Comparison of ENCODE assay signal across 20 cellular contexts in genomic region chr10:124265391-124265745, GRCh38.
A peak's percentile ranks its signal among the peaks of the same experiment; 100 is the strongest.
DNase-seq lines count a peak whose midpoint lies in the region; ATAC-seq and TF ChIP-seq lines count a peak whose summit lies in the region.
"Had no signal": no experiment of that assay in that cellular context is flagged by ENCODE, and none has a peak within 500 bp of the region (broad histone marks: within the 10 kb centered on the region; RNA-seq: fewer than 3 reads in every experiment).

No MANE protein-coding gene starts in this region.

- peaks cover 5 to 13% (median 11%) of the 10 kb centered on the region in 3 donors for H3K27me3 Mint-ChIP-seq in CD14-positive monocyte (ENCODE audit: low read depth in 3 of 3)
- peaks cover 9% of the 10 kb centered on the region for H3K27me3 Mint-ChIP-seq in chondrocyte (ENCODE audit: low read depth)
- H3K27me3 Mint-ChIP-seq in nephron progenitor cell (ENCODE audit: low read depth, poor library complexity) = peaks cover 20% of the 10 kb centered on the region
- peaks cover 38% of the 10 kb centered on the region for H3K27me3 Mint-ChIP-seq in stimulated activated memory B cell treated with anti-CD40 and anti-IgM and Interleukin-4, amounts not matched to agents 10 μg/mL and 1 μg/mL and 100 μg/mL, for 72 hours
- peaks cover 2% of the 10 kb centered on the region for H3K27me3 Mint-ChIP-seq in activated CD4-positive, alpha-beta T cell treated with anti-CD3 and anti-CD28 coated beads for 36 hours
- H3K27me3 Mint-ChIP-seq: CD4-positive, alpha-beta memory T cell had no signal

- CTCF ChIA-PET in activated CD4-positive, alpha-beta T cell treated with anti-CD3 and anti-CD28 coated beads for 36 hours (lab: Charles Lee) = no interaction called here

- DNase-seq in CD14-positive monocyte (ENCODE audit: low spot score) = no peak
- peak; percentile 70 for DNase-seq in chondrocyte (ENCODE audit: low spot score)
- DNase-seq in nephron progenitor cell = no peak
- no peak for DNase-seq in hepatic stellate cell (ENCODE audit: low spot score)
- DNase-seq in cerebellar cortex (ENCODE audit: low spot score) = no peak
- no peak for DNase-seq in activated CD4-positive, alpha-beta T cell treated with anti-CD3 and anti-CD28 coated beads for 36 hours
- DNase-seq: 8988T; ACHN; AML-193; BE2C; Calu3; CD4-positive, alpha-beta memory T cell; COR-L47; DMS53; DMS79 treated with DMSO at 0.1 percent for 48 hours; GF-D8; GOT3; HFFc6 had no signal

- intact Hi-C loops in CD14-positive monocyte (cut with micrococcal nuclease) = loop anchor here in 1 of 2 donors (10.0 kb wide), 1 partner anchor 171 kb away; the partner anchor contains the start of gene CHST15
- intact Hi-C loops in activated CD4-positive, alpha-beta T cell treated with anti-CD3 and anti-CD28 coated beads for 36 hours (cut with DNase I, micrococcal nuclease) = loop anchor here in 1 of 2 experiments (10.0 kb wide), 1 partner anchor 119 kb away; no protein-coding TSS in a partner anchor

- H3K4me1 Mint-ChIP-seq in CD14-positive monocyte (peaks cover 43% of the 10 kb centered on the region), chondrocyte (ENCODE audit: low read depth) (peaks cover 15% of the 10 kb centered on the region), nephron progenitor cell (peaks cover 25% of the 10 kb centered on the region)
- H3K4me1 Mint-ChIP-seq in stimulated activated memory B cell treated with anti-CD40 and anti-IgM and Interleukin-4, amounts not matched to agents 10 μg/mL and 1 μg/mL and 100 μg/mL, for 72 hours = no peaks in the 10 kb centered on the region
- H3K4me1 Mint-ChIP-seq in activated CD4-positive, alpha-beta T cell treated with anti-CD3 and anti-CD28 coated beads for 36 hours = no peaks in the 10 kb centered on the region
- H3K4me1 Mint-ChIP-seq: CD4-positive, alpha-beta memory T cell had no signal

- no peak overlapping the region for H3K4me3 Mint-ChIP-seq in CD14-positive monocyte
- H3K4me3 Mint-ChIP-seq in chondrocyte (ENCODE audit: unreplicated experiment) = no peak overlapping the region
- H3K4me3 Mint-ChIP-seq in nephron progenitor cell = no peak overlapping the region
- no peak overlapping the region for H3K4me3 Mint-ChIP-seq in stimulated activated memory B cell treated with anti-CD40 and anti-IgM and Interleukin-4, amounts not matched to agents 10 μg/mL and 1 μg/mL and 100 μg/mL, for 72 hours
- H3K4me3 Mint-ChIP-seq in activated CD4-positive, alpha-beta T cell treated with anti-CD3 and anti-CD28 coated beads for 36 hours = no peak overlapping the region
- H3K4me3 Mint-ChIP-seq: HFFc6 had no signal

- no peak for TF ChIP-seq CTCF in CD14-positive monocyte (IDR thresholded peaks at IDR 0.05)
- no peak for TF ChIP-seq CTCF in chondrocyte (IDR thresholded peaks at IDR 0.05)
- TF ChIP-seq CTCF in nephron progenitor cell (IDR thresholded peaks at IDR 0.05) = no peak

- POLR2A ChIA-PET in activated CD4-positive, alpha-beta T cell treated with anti-CD3 and anti-CD28 coated beads for 36 hours (lab: Charles Lee) = no interaction called here

- H3K9me3 Mint-ChIP-seq in CD14-positive monocyte = peaks cover 0 to 3% (median 0%) of the 10 kb centered on the region in 7 donors
- H3K9me3 Mint-ChIP-seq in chondrocyte (ENCODE audit: low read depth) = no peaks in the 10 kb centered on the region
- no peaks in the 10 kb centered on the region for H3K9me3 Mint-ChIP-seq in nephron progenitor cell
- H3K9me3 Mint-ChIP-seq in stimulated activated memory B cell treated with anti-CD40 and anti-IgM and Interleukin-4, amounts not matched to agents 10 μg/mL and 1 μg/mL and 100 μg/mL, for 72 hours = no peaks in the 10 kb centered on the region
- H3K9me3 Mint-ChIP-seq in activated CD4-positive, alpha-beta T cell treated with anti-CD3 and anti-CD28 coated beads for 36 hours (ENCODE audit: low read depth) = no peaks in the 10 kb centered on the region

- H3K36me3 Mint-ChIP-seq in CD14-positive monocyte = peaks cover 4 to 7% of the 10 kb centered on the region in 2 donors
- no peaks in the 10 kb centered on the region for H3K36me3 Mint-ChIP-seq in chondrocyte (ENCODE audit: low read depth)
- no peaks in the 10 kb centered on the region for H3K36me3 Mint-ChIP-seq in nephron progenitor cell (ENCODE audit: low read depth)
- H3K36me3 Mint-ChIP-seq in stimulated activated memory B cell treated with anti-CD40 and anti-IgM and Interleukin-4, amounts not matched to agents 10 μg/mL and 1 μg/mL and 100 μg/mL, for 72 hours = no peaks in the 10 kb centered on the region
- no peaks in the 10 kb centered on the region for H3K36me3 Mint-ChIP-seq in activated CD4-positive, alpha-beta T cell treated with anti-CD3 and anti-CD28 coated beads for 36 hours (ENCODE audit: low read depth)
- H3K36me3 Mint-ChIP-seq: CD4-positive, alpha-beta memory T cell had no signal

- peak overlapping the region in 4 of 7 donors; percentile 0 to 86 (median 38) for H3K27ac Mint-ChIP-seq in CD14-positive monocyte
- H3K27ac Mint-ChIP-seq in chondrocyte (ENCODE audit: unreplicated experiment) = no peak overlapping the region
- peak overlapping the region; percentile 74 for H3K27ac Mint-ChIP-seq in nephron progenitor cell
- H3K27ac Mint-ChIP-seq in stimulated activated memory B cell treated with anti-CD40 and anti-IgM and Interleukin-4, amounts not matched to agents 10 μg/mL and 1 μg/mL and 100 μg/mL, for 72 hours = no peak overlapping the region
- H3K27ac Mint-ChIP-seq in activated CD4-positive, alpha-beta T cell treated with anti-CD3 and anti-CD28 coated beads for 36 hours = no peak overlapping the region
- H3K27ac Mint-ChIP-seq: CD4-positive, alpha-beta memory T cell; HFFc6 had no signal

- ATAC-seq in stimulated activated memory B cell treated with anti-CD40 and anti-IgM and Interleukin-4, amounts not matched to agents 10 μg/mL and 1 μg/mL and 100 μg/mL, for 72 hours = peak; percentile 31
- ATAC-seq in activated CD4-positive, alpha-beta T cell treated with anti-CD3 and anti-CD28 coated beads for 36 hours = no peak
- ATAC-seq: A549 had no signal

Comparison
In these comparisons a context has a peak if more than half of its experiments do, and no peak if none do; other contexts are left out.
1. H3K27ac Mint-ChIP-seq: peak in CD14-positive monocyte (4 of 7) and nephron progenitor cell (single experiment); none in chondrocyte (single experiment), stimulated activated memory B cell treated with anti-CD40 and anti-IgM and Interleukin-4, amounts not matched to agents 10 μg/mL and 1 μg/mL and 100 μg/mL, for 72 hours (single experiment) and activated CD4-positive, alpha-beta T cell treated with anti-CD3 and anti-CD28 coated beads for 36 hours (single experiment).